8 cellular contexts compared by ENCODE assay signal in genomic region chr5:179699640-179700298, GRCh38. TPM values are rescaled to one million over a fixed set of nuclear protein-coding genes. Genes with fewer than 3 reads are reported as not detected.
DNase-seq lines count a peak whose midpoint lies in the region; ATAC-seq, FAIRE-seq and TF ChIP-seq lines count a peak whose summit lies in the region.

No MANE protein-coding gene starts in this region.

- TF ChIP-seq EP300 in GM12878 (IDR thresholded peaks at IDR 0.05; ENCODE audit: borderline replicate concordance in 1 of 2, control insufficient read depth in 1 of 2, low read depth in 2 of 2, low read length in 2 of 2) = no peak

- RAD21 ChIA-PET in GM12878 (lab: Charles Lee; ENCODE audit: unreplicated experiment) = interaction anchor here (0.6 to 1.5 kb wide), 2 partner anchors 12 to 22 kb away, joined by 3 to 7 read pairs; no protein-coding TSS in a partner anchor

- peak; percentile 39 for TF ChIP-seq POLR2A in GM18951 (IDR thresholded peaks at IDR 0.05; ENCODE audit: extremely low read depth, insufficient read depth, insufficient read length)
- peak; percentile 61; the same call in 1 of the 2 replicates for TF ChIP-seq POLR2A in GM12878 (IDR thresholded peaks at IDR 0.05; ENCODE audit: low read depth, low read length)

- H3K4me3 ChIP-seq in BJ (ENCODE audit: low read depth, low read length) = peak overlapping the region; percentile 92
- H3K4me3 ChIP-seq in OCI-LY3 (ENCODE audit: low read length) = peak overlapping the region; percentile 96
- peak overlapping the region; percentile 89 for H3K4me3 ChIP-seq in GM12878

- H3K27me3 ChIP-seq in BJ (ENCODE audit: control insufficient read depth, insufficient read depth, low read length) (no peaks in the 10 kb centered on the region), OCI-LY3 (ENCODE audit: low read depth, low read length) (no peaks in the 10 kb centered on the region), GM12878 (replicated peaks in 1 of 2; ENCODE audit: control insufficient read depth in 2 of 2, insufficient read depth in 2 of 2, low read length in 1 of 2) (no peaks in the 10 kb centered on the region)

- H2AFZ ChIP-seq in OCI-LY3 (ENCODE audit: low read depth, low read length) (no peak overlapping the region), GM12878 (ENCODE audit: control insufficient read depth, low read depth, low read length) (no peak overlapping the region; the same call in 1 of the 2 replicates)

- H3K9me3 ChIP-seq in OCI-LY3 (ENCODE audit: insufficient read depth, low read length) = no peaks in the 10 kb centered on the region
- H3K9me3 ChIP-seq in GM12878 (replicated peaks; ENCODE audit: control insufficient read depth, insufficient read depth, low read length) = no peaks in the 10 kb centered on the region

- H3K27ac ChIP-seq in OCI-LY3 (ENCODE audit: low read length) (peak overlapping the region; percentile 76), GM12878 (ENCODE audit: control insufficient read depth, insufficient read depth) (peak overlapping the region; percentile 98)

- peak; percentile 18 for FAIRE-seq in GM12878 (lab: Jason Lieb, UNC)

- DNase-seq in BJ (ENCODE audit: low read depth) (no peak), GM12878 (ENCODE audit: low read depth, low spot score) (no peak), kidney tubule cell (ENCODE audit: low spot score) (peak; percentile 48), hippocampal formation (lab: John Stamatoyannopoulos, UW) (no peak), Ammon's horn (ENCODE audit: low spot score) (no peak)
- DNase-seq in stimulated activated CD4-positive, alpha-beta T cell treated with anti-CD3 and anti-CD28 coated beads, Interleukin-4, amount 100 ng/mL, for 24 hours = peak; percentile 61

- CTCF ChIA-PET in BJ (lab: Yijun Ruan, JAX) (interaction anchor here (1.0 to 1.2 kb wide), 2 partner anchors 13 to 63 kb away, joined by 3 to 4 read pairs; no protein-coding TSS in a partner anchor), GM12878 (lab: Yijun Ruan, JAX) (interaction anchor here (1.2 to 2.2 kb wide), 2 partner anchors 20 to 76 kb away, joined by 3 to 6 read pairs; partner anchors contain the start of genes CBY3 and HNRNPH1)

- H3K79me2 ChIP-seq in OCI-LY3 (ENCODE audit: low read length) (peaks cover 72% of the 10 kb centered on the region), GM12878 (ENCODE audit: control insufficient read depth, insufficient read depth, low read length) (peaks cover 63% of the 10 kb centered on the region)

- WGBS in GM12878 (ENCODE audit: insufficient coverage, insufficient replicate concordance, low lambda C conversion rate, missing lambda C conversion rate) = under 1% methylated on average over 18 of the region's 18 CpGs

- peaks cover 12% of the 10 kb centered on the region for H3K4me1 ChIP-seq in OCI-LY3 (ENCODE audit: low read length)
- peaks cover 14% of the 10 kb centered on the region for H3K4me1 ChIP-seq in GM12878 (ENCODE audit: control insufficient read depth, insufficient read depth, low read length)

- BruUV-seq in GM12878 (replicated peaks; lab: Mats Ljungman, UMichigan) = TSS peak; percentile 78

- in situ Hi-C loops in GM18951 (cut with MboI; ENCODE audit: low sequenced_read_pairs, unreplicated experiment) (no loop called here), GM12878 (cut with MboI) (no loop called here)

- H4K20me1 ChIP-seq in OCI-LY3 (ENCODE audit: insufficient read depth, low read length) = peaks cover 37% of the 10 kb centered on the region
- no peaks in the 10 kb centered on the region; the same call in 1 of the 2 replicates for H4K20me1 ChIP-seq in GM12878 (ENCODE audit: control insufficient read depth, insufficient read depth)

- intact Hi-C loops in GM12878 (cut with micrococcal nuclease; ENCODE audit: unreplicated experiment) = loop anchor here (2.0 kb wide), 2 partner anchors 33 to 77 kb away; partner anchors contain the start of genes HNRNPH1 and MAML1

- H3K4me2 ChIP-seq in OCI-LY3 (ENCODE audit: low read length) (peak overlapping the region; percentile 85), GM12878 (ENCODE audit: control insufficient read depth, insufficient read depth) (peak overlapping the region; percentile 75)

- H3K36me3 ChIP-seq in BJ (ENCODE audit: control insufficient read depth, insufficient read depth, low read length) (peaks cover 1% of the 10 kb centered on the region), OCI-LY3 (replicated peaks; ENCODE audit: low read depth, low read length) (peaks cover 35% of the 10 kb centered on the region), GM12878 (ENCODE audit: control insufficient read depth in 2 of 2, insufficient read depth in 2 of 2, low read length in 1 of 2) (peaks cover 0 to 7% of the 10 kb centered on the region in 2 experiments; a peak in 2 of 4 replicates)

- no peak for TF ChIP-seq RAD21 in GM12878 (IDR thresholded peaks at IDR 0.05; ENCODE audit: insufficient read depth, low read depth, low read length)

- TF ChIP-seq CTCF in BJ (IDR thresholded peaks at IDR 0.05; ENCODE audit: insufficient read depth, low read depth, low read length) = no peak
- TF ChIP-seq CTCF in OCI-LY3 (IDR thresholded peaks at IDR 0.05; ENCODE audit: low read depth, low read length) = no peak
- TF ChIP-seq CTCF in GM12878 (IDR thresholded peaks at IDR 0.05 in 2 of 3, conservative IDR thresholded peaks at IDR 0.05 in 1 of 3; ENCODE audit: control insufficient read depth in 2 of 3, extremely low read depth in 1 of 3, insufficient read depth in 1 of 3, low read depth in 3 of 3, low read length in 3 of 3) = no peak

- ATAC-seq in GM12878 = peak; percentile 41

- H3K9ac ChIP-seq in OCI-LY3 (ENCODE audit: low read length) (peak overlapping the region; percentile 99), GM12878 (ENCODE audit: control insufficient read depth, insufficient read depth, low read length) (peak overlapping the region; percentile 100)

- SMC1A ChIA-PET in GM12878 (lab: Charles Lee; ENCODE audit: uncharacterized antibody, unreplicated experiment) = interaction anchor here (0.7 to 1.9 kb wide), 2 partner anchors 33 to 81 kb away, joined by 3 to 6 read pairs; partner anchors contain the start of gene MAML1

- POLR2A ChIA-PET in BJ (lab: Charles Lee) = interaction anchor here (0.8 kb wide), 1 partner anchor 1728 kb away, joined by 4 read pairs; no protein-coding TSS in a partner anchor
- POLR2A ChIA-PET in GM12878 (lab: Charles Lee) = interaction anchor here (1.1 to 1.9 kb wide), 5 partner anchors 19 to 76 kb away, joined by 3 to 9 read pairs (median 6); partner anchors contain the start of genes CBY3, HNRNPH1 and MAML1

RNA-seq across cellular contexts. Expression of gene CANX, which starts 1.0 kb away (rescaled TPM):
- polyA plus RNA-seq in BJ (2011; rRNA removed) (502 and 974 TPM in 2 replicates), GM12878 (2011; rRNA removed) (602 and 605 TPM in 2 replicates), GM12878 (2014; fragmentation: Illumina TruSeq; extraction: Trizol) (393 and 480 TPM in 2 replicates), GM12878 (2014; fragmentation: Nextera tagmentation; extraction: Ambion mirVana) (100 to 1,000 TPM in 1 of 2 experiments, 10 to 100 TPM in 1; 78.2 to 139 TPM), GM12878 (2014; rRNA removed) (261 and 326 TPM in 2 replicates), GM12878 (2016; fragmentation: Nextera tagmentation; extraction: Ambion mirVana) (100 to 1,000 TPM; 433 to 469 TPM)
- 951 and 994 TPM in 2 replicates for polyA minus RNA-seq in BJ (2011; rRNA and poly(A)+ RNA removed)
- 285 and 287 TPM in 2 replicates for total RNA-seq in GM12878 (2013; cell fraction: nucleolus; rRNA removed)
- total RNA-seq in GM12878 (2014; rRNA removed) (259 and 322 TPM in 2 replicates), GM12878 (2014; rRNA removed; fragmentation: Illumina TruSeq; extraction: Trizol) (416 and 430 TPM in 2 replicates), GM12878 (2021) (550 and 555 TPM in 2 replicates)
- polyA plus RNA-seq in GM12878 (2011; ENCODE audit: low read depth) = 328 TPM
- polyA plus RNA-seq in GM12878 (2011; cell fraction: cytosol; rRNA removed) = 137 and 177 TPM in 2 replicates
- polyA plus RNA-seq in GM12878 (2011; cell fraction: nucleus; rRNA removed) = 109 and 125 TPM in 2 replicates
- polyA plus RNA-seq in GM12878 (2012) = 303 and 419 TPM in 2 replicates
- 439 and 652 TPM in 2 replicates for polyA minus RNA-seq in GM12878 (2011; rRNA and poly(A)+ RNA removed)
- 262 and 309 TPM in 2 replicates for polyA minus RNA-seq in GM12878 (2011; cell fraction: cytosol; rRNA and poly(A)+ RNA removed)
- polyA minus RNA-seq in GM12878 (2011; cell fraction: nucleus; rRNA and poly(A)+ RNA removed) = 71.2 and 97.1 TPM in 2 replicates

RNA-seq across cellular contexts. Expression of gene CBY3, which starts 18.9 kb away (rescaled TPM):
- polyA plus RNA-seq in BJ (2011; rRNA removed) (not detected in 2 replicates), GM12878 (2011; rRNA removed) (0.10 TPM in 1 of 2 replicates, not detected in the other), GM12878 (2014; fragmentation: Illumina TruSeq; extraction: Trizol) (not detected in 2 replicates), GM12878 (2014; fragmentation: Nextera tagmentation; extraction: Ambion mirVana) (not detected), GM12878 (2014; rRNA removed) (0.18 and 0.25 TPM in 2 replicates), GM12878 (2016; fragmentation: Nextera tagmentation; extraction: Ambion mirVana) (1 to 10 TPM in 1 of 2 experiments, under 1 TPM in 1; 0.47 to 1.2 TPM)
- polyA minus RNA-seq in BJ (2011; rRNA and poly(A)+ RNA removed) = not detected in 2 replicates
- total RNA-seq in GM12878 (2013; cell fraction: nucleolus; rRNA removed) = 2.6 and 2.7 TPM in 2 replicates
- total RNA-seq in GM12878 (2014; rRNA removed) (0.56 and 0.93 TPM in 2 replicates), GM12878 (2014; rRNA removed; fragmentation: Illumina TruSeq; extraction: Trizol) (not detected in 2 replicates), GM12878 (2021) (not detected in 2 replicates)
- not detected for polyA plus RNA-seq in GM12878 (2011; ENCODE audit: low read depth)
- polyA plus RNA-seq in GM12878 (2011; cell fraction: cytosol; rRNA removed) = 0.07 and 0.23 TPM in 2 replicates
- polyA plus RNA-seq in GM12878 (2011; cell fraction: nucleus; rRNA removed) = 0.32 and 1.3 TPM in 2 replicates
- 0.69 and 0.93 TPM in 2 replicates for polyA plus RNA-seq in GM12878 (2012)
- 0.41 TPM in 1 of 2 replicates, not detected in the other for polyA minus RNA-seq in GM12878 (2011; rRNA and poly(A)+ RNA removed)
- polyA minus RNA-seq in GM12878 (2011; cell fraction: cytosol; rRNA and poly(A)+ RNA removed) = not detected in 2 replicates
- 2.7 and 3.0 TPM in 2 replicates for polyA minus RNA-seq in GM12878 (2011; cell fraction: nucleus; rRNA and poly(A)+ RNA removed)

RNA-seq across cellular contexts. Expression of gene MAML1, which starts 32.9 kb away (rescaled TPM):
- 4.4 and 5.3 TPM in 2 replicates for polyA plus RNA-seq in BJ (2011; rRNA removed)
- polyA minus RNA-seq in BJ (2011; rRNA and poly(A)+ RNA removed) = 6.9 and 11.1 TPM in 2 replicates
- total RNA-seq in GM12878 (2013; cell fraction: nucleolus; rRNA removed) = 22.7 and 24.8 TPM in 2 replicates
- total RNA-seq in GM12878 (2014; rRNA removed) = 9.1 and 16.4 TPM in 2 replicates
- total RNA-seq in GM12878 (2014; rRNA removed; fragmentation: Illumina TruSeq; extraction: Trizol) = 7.4 and 7.9 TPM in 2 replicates
- total RNA-seq in GM12878 (2021) = 23.1 and 23.9 TPM in 2 replicates
- 5.3 TPM for polyA plus RNA-seq in GM12878 (2011; ENCODE audit: low read depth)
- 3.4 and 6.5 TPM in 2 replicates for polyA plus RNA-seq in GM12878 (2011; rRNA removed)
- polyA plus RNA-seq in GM12878 (2011; cell fraction: cytosol; rRNA removed) = 6.6 and 7.5 TPM in 2 replicates
- 14.3 and 16.4 TPM in 2 replicates for polyA plus RNA-seq in GM12878 (2011; cell fraction: nucleus; rRNA removed)
- polyA plus RNA-seq in GM12878 (2012) = 9.6 and 11.2 TPM in 2 replicates
- 13.8 and 17.2 TPM in 2 replicates for polyA plus RNA-seq in GM12878 (2014; fragmentation: Illumina TruSeq; extraction: Trizol)
- 1 to 10 TPM in 1 of 2 experiments, under 1 TPM in 1; 0.42 to 1.2 TPM for polyA plus RNA-seq in GM12878 (2014; fragmentation: Nextera tagmentation; extraction: Ambion mirVana)
- 19.5 and 21.1 TPM in 2 replicates for polyA plus RNA-seq in GM12878 (2014; rRNA removed)
- polyA plus RNA-seq in GM12878 (2016; fragmentation: Nextera tagmentation; extraction: Ambion mirVana) = 1 to 10 TPM; 7.0 to 7.1 TPM
- polyA minus RNA-seq in GM12878 (2011; rRNA and poly(A)+ RNA removed) = 6.3 and 7.7 TPM in 2 replicates
- polyA minus RNA-seq in GM12878 (2011; cell fraction: cytosol; rRNA and poly(A)+ RNA removed) = 4.1 and 5.6 TPM in 2 replicates
- polyA minus RNA-seq in GM12878 (2011; cell fraction: nucleus; rRNA and poly(A)+ RNA removed) = 7.6 and 16.6 TPM in 2 replicates

Comparison
In these comparisons a context has a peak if more than half of its experiments do, and no peak if none do; other contexts are left out.
1. DNase-seq: peak in kidney tubule cell (single experiment) and stimulated activated CD4-positive, alpha-beta T cell treated with anti-CD3 and anti-CD28 coated beads, Interleukin-4, amount 100 ng/mL, for 24 hours (single experiment); none in BJ (single experiment), GM12878 (single experiment), hippocampal formation (0 of 2) and Ammon's horn (single experiment).
2. Peak in every context shown above with its lines, with median percentiles within 50 percentile points of each other: H3K4me3 ChIP-seq.